ENCODE assay signal across 25 cellular contexts in the genomic region with DNA sequence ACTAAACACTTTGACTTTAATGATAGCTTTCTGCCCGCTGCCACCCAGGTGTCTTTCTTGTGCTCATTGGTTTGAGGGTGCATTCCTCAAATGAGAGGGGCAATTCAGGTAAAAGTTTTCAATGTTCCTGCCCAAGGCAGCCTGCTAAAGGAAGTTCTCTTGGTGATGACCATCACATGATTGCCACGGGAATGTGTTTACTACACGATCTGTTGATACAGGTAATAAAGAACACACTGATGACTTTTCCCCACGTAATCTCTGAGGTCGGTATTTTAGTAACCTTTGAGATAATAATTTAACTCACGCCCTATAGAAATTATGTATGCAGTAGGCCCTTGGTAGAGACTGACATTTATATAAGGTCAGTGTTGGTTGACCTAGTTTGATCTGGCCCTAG. TPM values are rescaled to one million over a fixed set of nuclear protein-coding genes. Genes with fewer than 3 reads are reported as not detected.
DNase-seq lines count a peak whose midpoint lies in the region; ATAC-seq and TF ChIP-seq lines count a peak whose summit lies in the region.
"Had no signal": no experiment of that assay in that cellular context is flagged by ENCODE, and none has a peak within 500 bp of the region (broad histone marks: within the 10 kb centered on the region; RNA-seq: fewer than 3 reads in every experiment).

No MANE protein-coding gene starts in this region.

- H3K4me3 ChIP-seq in cardiac muscle cell (no peak overlapping the region), heart left ventricle (no peak overlapping the region), liver (ENCODE audit: low read depth in 1 of 3, low read length in 3 of 3) (no peak overlapping the region), neutrophil (ENCODE audit: low read depth in 1 of 2, low read length in 1 of 2) (no peak overlapping the region), MG63 (no peak overlapping the region), endodermal cell (ENCODE audit: low read length) (no peak overlapping the region), tibial nerve (no peak overlapping the region)
- H3K4me3 ChIP-seq: BLaER1, GM23248, HAP-1 had no signal

- 68 to 78% (median 75%) methylated on average over 6 of the region's 6 CpGs for WGBS in heart left ventricle, 4 donors
- 76% methylated on average over 6 of the region's 6 CpGs for WGBS in liver
- WGBS in endodermal cell (ENCODE audit: insufficient coverage in 1 of 2, insufficient read length in 1 of 2), 2 experiments = 96 to 99% methylated on average over 5 to 6 of the region's 6 CpGs
- WGBS in tibial nerve, 2 donors = 89 to 96% methylated on average over 6 of the region's 6 CpGs

- peaks cover 8% of the 10 kb centered on the region for H3K9me3 Mint-ChIP-seq in endodermal cell
- H3K9me3 Mint-ChIP-seq: CD4-positive, alpha-beta T cell had no signal

- no peaks in the 10 kb centered on the region for H3K27me3 Mint-ChIP-seq in endodermal cell (ENCODE audit: insufficient read depth)
- H3K27me3 Mint-ChIP-seq: CD4-positive, alpha-beta T cell had no signal

- H3K9ac ChIP-seq in liver (ENCODE audit: low read depth in 1 of 2, low read length in 2 of 2) = no peak overlapping the region
- no peak overlapping the region for H3K9ac ChIP-seq in endodermal cell (ENCODE audit: extremely low read depth, low read length, poor library complexity, severe bottlenecking)
- H3K9ac ChIP-seq: BLaER1, GM23248, KMS-11 had no signal

- H3K9me3 ChIP-seq in cardiac muscle cell (ENCODE audit: low read depth) = no peaks in the 10 kb centered on the region
- no peaks in the 10 kb centered on the region for H3K9me3 ChIP-seq in heart left ventricle
- H3K9me3 ChIP-seq in liver (ENCODE audit: control insufficient read depth in 4 of 4, low read length in 3 of 4) = no peaks in the 10 kb centered on the region
- no peaks in the 10 kb centered on the region for H3K9me3 ChIP-seq in neutrophil
- H3K9me3 ChIP-seq in MG63 = no peaks in the 10 kb centered on the region
- peaks cover 17% of the 10 kb centered on the region for H3K9me3 ChIP-seq in endodermal cell (ENCODE audit: control insufficient read depth, low read length)
- H3K9me3 ChIP-seq in tibial nerve = no peaks in the 10 kb centered on the region
- H3K9me3 ChIP-seq: BLaER1, HAP-1 had no signal

- peaks cover 31% of the 10 kb centered on the region for H3K36me3 Mint-ChIP-seq in endodermal cell (ENCODE audit: low read depth)

- TF ChIP-seq CTCF in cardiac muscle cell (IDR thresholded peaks at IDR 0.05; ENCODE audit: low read depth, low read length) = no peak
- no peak for TF ChIP-seq CTCF in heart left ventricle (IDR thresholded peaks at IDR 0.05)
- TF ChIP-seq CTCF in liver (IDR thresholded peaks at IDR 0.05; ENCODE audit: low read depth, low read length, missing input control) = no peak
- TF ChIP-seq CTCF in neutrophil (IDR thresholded peaks at IDR 0.05) = no peak
- no peak for TF ChIP-seq CTCF in endodermal cell (conservative IDR thresholded peaks at IDR 0.05)
- TF ChIP-seq CTCF in tibial nerve (IDR thresholded peaks at IDR 0.05) = no peak

- H3K27me3 ChIP-seq in cardiac muscle cell (no peaks in the 10 kb centered on the region), heart left ventricle (no peaks in the 10 kb centered on the region), liver (ENCODE audit: control insufficient read depth in 4 of 4, insufficient read depth in 4 of 4, low read length in 3 of 4) (no peaks in the 10 kb centered on the region), neutrophil (no peaks in the 10 kb centered on the region), MG63 (no peaks in the 10 kb centered on the region), endodermal cell (ENCODE audit: control insufficient read depth, insufficient read depth, low read length, poor library complexity, severe bottlenecking) (no peaks in the 10 kb centered on the region), tibial nerve (no peaks in the 10 kb centered on the region)
- H3K27me3 ChIP-seq: BLaER1 had no signal

- H3K36me3 ChIP-seq in cardiac muscle cell (no peaks in the 10 kb centered on the region), heart left ventricle (peaks cover 0 to 5% (median 0%) of the 10 kb centered on the region in 9 donors), liver (ENCODE audit: control insufficient read depth in 4 of 4, insufficient read depth in 3 of 4, low read depth in 1 of 4, low read length in 3 of 4) (peaks cover 0 to 11% (median 3%) of the 10 kb centered on the region in 4 donors), neutrophil (peaks cover 10% of the 10 kb centered on the region), MG63 (peaks cover 64% of the 10 kb centered on the region), endodermal cell (ENCODE audit: control insufficient read depth, insufficient read depth, low read length) (peaks cover 76% of the 10 kb centered on the region), tibial nerve (no peaks in the 10 kb centered on the region)
- H3K36me3 ChIP-seq: HAP-1 had no signal

- TF ChIP-seq POLR2A in heart left ventricle (IDR thresholded peaks at IDR 0.05) = no peak
- TF ChIP-seq POLR2A in tibial nerve (IDR thresholded peaks at IDR 0.05) = no peak

- TF ChIP-seq RAD21 in liver (IDR thresholded peaks at IDR 0.05) = no peak

- no peak overlapping the region for H3K27ac Mint-ChIP-seq in endodermal cell
- H3K27ac Mint-ChIP-seq: CD4-positive, alpha-beta T cell had no signal

- peaks cover 9% of the 10 kb centered on the region for H3K4me1 Mint-ChIP-seq in endodermal cell

- intact Hi-C loops in heart left ventricle (cut with DNase I) = no loop called here

- no peak overlapping the region for H3K4me3 Mint-ChIP-seq in endodermal cell
- H3K4me3 Mint-ChIP-seq: CD4-positive, alpha-beta T cell had no signal

- ATAC-seq in heart left ventricle (no peak), HG02970 (IDR thresholded peaks at IDR 0.05; ENCODE audit: low FRiP score, unreplicated experiment) (no peak)

- peaks cover 2% of the 10 kb centered on the region for H3K4me1 ChIP-seq in cardiac muscle cell (ENCODE audit: low read depth)
- H3K4me1 ChIP-seq in heart left ventricle = peaks cover 6 to 70% (median 45%) of the 10 kb centered on the region in 12 donors
- H3K4me1 ChIP-seq in liver (ENCODE audit: control insufficient read depth in 4 of 4, insufficient read depth in 4 of 4, low read length in 3 of 4) = peaks cover 13 to 72% (median 48%) of the 10 kb centered on the region in 4 donors
- H3K4me1 ChIP-seq in neutrophil (ENCODE audit: control insufficient read depth in 1 of 2, insufficient read depth in 1 of 2, low read depth in 1 of 2, low read length in 1 of 2) = peaks cover 45 to 54% of the 10 kb centered on the region in 2 experiments
- peaks cover 3% of the 10 kb centered on the region for H3K4me1 ChIP-seq in endodermal cell (ENCODE audit: control insufficient read depth, insufficient read depth, low read length)
- peaks cover 0 to 65% (median 17%) of the 10 kb centered on the region in 4 donors for H3K4me1 ChIP-seq in tibial nerve
- H3K4me1 ChIP-seq: BLaER1, HAP-1 had no signal

- DNase-seq in cardiac muscle cell (ENCODE audit: low read depth in 1 of 2, low spot score in 1 of 2) (no peak), heart left ventricle (no peak), MG63 (no peak), endodermal cell (no peak), tibial nerve (ENCODE audit: low spot score in 2 of 2) (no peak)
- DNase-seq: ACHN; CD4-positive, alpha-beta T cell; COR-L47; DMS 273 treated with DMSO at 0.1 percent for 48 hours; DND-41; GM23248; NCI-H1105 treated with DMSO at 0.1 percent for 48 hours; NCI-H2029 treated with DMSO at 0.1 percent for 48 hours; NCI-H226; NCI-H510A treated with DMSO at 0.1 percent for 48 hours; NCI-H774; NK-92 treated with Interleukin-12 subunit alpha and Interleukin-12 subunit beta, amount 100 ng/mL, for 24 hours; SIG-M5 had no signal

- H3K27ac ChIP-seq in cardiac muscle cell (peak overlapping the region; percentile 21), heart left ventricle (peak overlapping the region in 1 of 12 donors; percentile 7), liver (ENCODE audit: low read depth in 1 of 2, low read length in 2 of 2) (peak overlapping the region; percentile 28 to 35), neutrophil (peak overlapping the region; percentile 56), endodermal cell (ENCODE audit: low read depth, low read length) (no peak overlapping the region), tibial nerve (no peak overlapping the region)
- H3K27ac ChIP-seq: 22Rv1, BLaER1, GM23248, KMS-11 had no signal

- no peak for TF ChIP-seq EP300 in tibial nerve (IDR thresholded peaks at IDR 0.05)

TF ChIP-seq in liver, 16 proteins besides CTCF, POLR2A, EP300 and RAD21 (continues in another document):
- TF ChIP-seq SP1 (IDR thresholded peaks at IDR 0.05) = no peak
- TF ChIP-seq, protein P1, sequence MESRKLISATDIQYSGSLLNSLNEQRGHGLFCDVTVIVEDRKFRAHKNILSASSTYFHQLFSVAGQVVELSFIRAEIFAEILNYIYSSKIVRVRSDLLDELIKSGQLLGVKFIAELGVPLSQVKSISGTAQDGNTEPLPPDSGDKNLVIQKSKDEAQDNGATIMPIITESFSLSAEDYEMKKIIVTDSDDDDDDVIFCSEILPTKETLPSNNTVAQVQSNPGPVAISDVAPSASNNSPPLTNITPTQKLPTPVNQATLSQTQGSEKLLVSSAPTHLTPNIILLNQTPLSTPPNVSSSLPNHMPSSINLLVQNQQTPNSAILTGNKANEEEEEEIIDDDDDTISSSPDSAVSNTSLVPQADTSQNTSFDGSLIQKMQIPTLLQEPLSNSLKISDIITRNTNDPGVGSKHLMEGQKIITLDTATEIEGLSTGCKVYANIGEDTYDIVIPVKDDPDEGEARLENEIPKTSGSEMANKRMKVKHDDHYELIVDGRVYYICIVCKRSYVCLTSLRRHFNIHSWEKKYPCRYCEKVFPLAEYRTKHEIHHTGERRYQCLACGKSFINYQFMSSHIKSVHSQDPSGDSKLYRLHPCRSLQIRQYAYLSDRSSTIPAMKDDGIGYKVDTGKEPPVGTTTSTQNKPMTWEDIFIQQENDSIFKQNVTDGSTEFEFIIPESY (IDR thresholded peaks at IDR 0.05) = no peak
- TF ChIP-seq GABPA (IDR thresholded peaks at IDR 0.05 in 1 of 2, conservative IDR thresholded peaks at IDR 0.05 in 1 of 2) = no peak
- no peak for TF ChIP-seq FOXA2 (IDR thresholded peaks at IDR 0.05)

RNA-seq across cellular contexts. Expression of a gene that starts 39.3 kb away (rescaled TPM):
- total RNA-seq in cardiac muscle cell (56.8 and 62.3 TPM in 2 replicates), heart left ventricle (100 to 1,000 TPM in 3 of 9 donors, 10 to 100 TPM in 6; 59.1 to 113 (median 79.0) TPM), liver (10 to 100 TPM; 36.4 to 74.2 TPM), endodermal cell (100 to 1,000 TPM in 1 of 2 donors, 10 to 100 TPM in 1; 80.6 to 107 TPM), tibial nerve (100 to 1,000 TPM in 2 of 4 donors, 10 to 100 TPM in 2; 87.5 to 106 (median 95.7) TPM)
- polyA plus RNA-seq in cardiac muscle cell (52.2 and 55.2 TPM in 2 replicates), heart left ventricle (10 to 100 TPM in 1 of 2 donors, 1 to 10 TPM in 1; 9.4 to 35.8 TPM), liver (10 to 100 TPM; 23.3 to 29.4 TPM)
- 44.8 and 53.7 TPM in 2 replicates for total RNA-seq in MG63 (2014; rRNA removed; shearing (Covaris generic); ENCODE audit: low replicate concordance)
- 31.9 TPM for polyA plus RNA-seq in endodermal cell (2013, experiment 1 of 2)
- 32.7 TPM for polyA plus RNA-seq in endodermal cell (2013, experiment 2 of 2)

Comparison
In these comparisons a context has a peak if more than half of its experiments do, and no peak if none do; other contexts are left out.
1. H3K27ac ChIP-seq: peak in cardiac muscle cell (single experiment), liver (2 of 2) and neutrophil (single experiment); none in endodermal cell (single experiment) and tibial nerve (0 of 4).